8 cellular contexts compared by ENCODE assay signal in genomic region chr17:57832711-57833596, GRCh38. TPM values are rescaled to one million over a fixed set of nuclear protein-coding genes. Genes with fewer than 3 reads are reported as not detected.
DNase-seq lines count a peak whose midpoint lies in the region; ATAC-seq and TF ChIP-seq lines count a peak whose summit lies in the region.

No MANE protein-coding gene starts in this region.

- ATAC-seq in left lung (peak; percentile 90), GM18505 (IDR thresholded peaks at IDR 0.05; ENCODE audit: unreplicated experiment) (no peak)

- TF ChIP-seq CTCF in BJ (IDR thresholded peaks at IDR 0.05; ENCODE audit: insufficient read depth, low read depth, low read length) (peak; percentile 89), left lung (IDR thresholded peaks at IDR 0.05) (peak; percentile 76 to 94)

- peak overlapping the region in 1 of 2 donors; percentile 58 for H3K27ac ChIP-seq in left lung

- POLR2A ChIA-PET in BJ (lab: Charles Lee): interaction anchor here (0.5 kb wide), 1 partner anchor 142 kb away, joined by 3 read pairs; no protein-coding TSS in a partner anchor

- H3K36me3 Mint-ChIP-seq in activated CD4-positive, alpha-beta T cell treated with anti-CD3 and anti-CD28 coated beads, Interleukin-2, amount 10 ng/mL, durations not matched to agents 24 days and 14 days (ENCODE audit: low read depth): peaks cover 6% of the 10 kb centered on the region

- peaks cover 5% of the 10 kb centered on the region for H3K4me1 Mint-ChIP-seq in activated CD4-positive, alpha-beta T cell treated with anti-CD3 and anti-CD28 coated beads, Interleukin-2, amount 10 ng/mL, durations not matched to agents 24 days and 14 days

- no peaks in the 10 kb centered on the region for H3K27me3 Mint-ChIP-seq in activated CD4-positive, alpha-beta T cell treated with anti-CD3 and anti-CD28 coated beads, Interleukin-2, amount 10 ng/mL, durations not matched to agents 24 days and 14 days

- H3K27ac Mint-ChIP-seq in activated CD4-positive, alpha-beta T cell treated with anti-CD3 and anti-CD28 coated beads, Interleukin-2, amount 10 ng/mL, durations not matched to agents 24 days and 14 days: no peak overlapping the region

- no peaks in the 10 kb centered on the region for H3K9me3 ChIP-seq in left lung

- TF ChIP-seq POLR2A in GM18505 (IDR thresholded peaks at IDR 0.05; ENCODE audit: borderline replicate concordance, extremely low read depth, insufficient read depth, insufficient read length): no peak

- intact Hi-C loops in activated CD4-positive, alpha-beta T cell treated with anti-CD3 and anti-CD28 coated beads, Interleukin-2, amount 10 ng/mL, durations not matched to agents 24 days and 14 days (cut with micrococcal nuclease): loop anchor here (1.0 kb wide), 2 partner anchors 50 to 702 kb away; no protein-coding TSS in a partner anchor
- intact Hi-C loops in left lung (cut with DNase I): no loop called here

- H3K9me3 Mint-ChIP-seq in activated CD4-positive, alpha-beta T cell treated with anti-CD3 and anti-CD28 coated beads, Interleukin-2, amount 10 ng/mL, durations not matched to agents 24 days and 14 days: no peaks in the 10 kb centered on the region

- CTCF ChIA-PET in BJ (lab: Yijun Ruan, JAX): interaction anchor here (0.6 to 4.0 kb wide), 42 partner anchors 9 to 924 kb away, joined by 3 to 43 read pairs (median 4); partner anchors contain the start of genes MRPS23 and SRSF1

- DNase-seq in BJ (ENCODE audit: low read depth): no peak
- peak; percentile 43 for DNase-seq in HCEC 1CT
- DNase-seq in NCI-H510A (lab: John Stamatoyannopoulos, UW): peak; percentile 60
- DNase-seq in activated CD4-positive, alpha-beta T cell treated with anti-CD3 and anti-CD28 coated beads, Interleukin-2, amount 10 ng/mL, durations not matched to agents 24 days and 14 days: peak; percentile 89
- DNase-seq in dermis microvascular lymphatic vessel endothelial cell (ENCODE audit: low read depth in 2 of 2): peak; percentile 41 to 63
- peak in 1 of 2 donors; percentile 52 for DNase-seq in left lung
- DNase-seq in stimulated activated CD4-positive, alpha-beta T cell treated with anti-CD3 and anti-CD28 coated beads, Interleukin-2, amount 100 ng/mL, for 24 hours: peak; percentile 73 to 77

- H3K4me3 Mint-ChIP-seq in activated CD4-positive, alpha-beta T cell treated with anti-CD3 and anti-CD28 coated beads, Interleukin-2, amount 10 ng/mL, durations not matched to agents 24 days and 14 days: no peak overlapping the region

- peaks cover 5 to 15% of the 10 kb centered on the region in 2 donors for H3K4me1 ChIP-seq in left lung

- H3K27me3 ChIP-seq in BJ (ENCODE audit: control insufficient read depth, insufficient read depth, low read length) (no peaks in the 10 kb centered on the region), left lung (no peaks in the 10 kb centered on the region)

- H3K36me3 ChIP-seq in BJ (ENCODE audit: control insufficient read depth, insufficient read depth, low read length) (no peaks in the 10 kb centered on the region), left lung (peaks cover 0 to 14% of the 10 kb centered on the region in 2 donors)

- H3K4me3 ChIP-seq in BJ (ENCODE audit: low read depth, low read length): peak overlapping the region; percentile 38
- H3K4me3 ChIP-seq in left lung: peak overlapping the region in 1 of 2 donors; percentile 34

RNA-seq across cellular contexts. Expression of gene MRPS23, which starts 16.9 kb away (rescaled TPM):
- 33.7 and 34.1 TPM in 2 replicates for polyA plus RNA-seq in BJ (2011; rRNA removed)
- 18.1 and 25.1 TPM in 2 replicates for polyA minus RNA-seq in BJ (2011; rRNA and poly(A)+ RNA removed)
- 83.3 and 84.8 TPM in 2 replicates for total RNA-seq in activated CD4-positive, alpha-beta T cell treated with anti-CD3 and anti-CD28 coated beads, Interleukin-2, amount 10 ng/mL, durations not matched to agents 24 days and 14 days
- total RNA-seq in dermis microvascular lymphatic vessel endothelial cell (22.9 and 30.2 TPM in 2 replicates), left lung (10 to 100 TPM; 39.2 to 39.8 TPM)
